ENCODE assay signal across 8 cellular contexts in genomic region chr1:45014403-45015028, GRCh38. TPM values are rescaled to one million over a fixed set of nuclear protein-coding genes. Genes with fewer than 3 reads are reported as not detected.
DNase-seq lines count a peak whose midpoint lies in the region; ATAC-seq and TF ChIP-seq lines count a peak whose summit lies in the region.

No MANE protein-coding gene starts in this region.

- peak; percentile 89 for TF ChIP-seq CTCF in HFF-Myc (IDR thresholded peaks at IDR 0.05; ENCODE audit: low read depth, low read length, missing control alignments)

- ATAC-seq in HG03159 (IDR thresholded peaks at IDR 0.05; ENCODE audit: unreplicated experiment) = no peak

- DNase-seq in Ammon's horn (ENCODE audit: low spot score) = peak; percentile 92
- DNase-seq in HFF-Myc (ENCODE audit: extremely low read depth, low read depth) = peak; percentile 77
- peak; percentile 81 for DNase-seq in NCI-H748 (lab: John Stamatoyannopoulos, UW; ENCODE audit: unreplicated experiment)
- peak; percentile 81 to 86 for DNase-seq in activated CD4-positive, alpha-beta T cell treated with anti-CD3 and anti-CD28 coated beads, Interleukin-2, amount 50 U/mL, for 48 hours
- DNase-seq in dermis microvascular lymphatic vessel endothelial cell (ENCODE audit: low read depth in 2 of 2) = peak; percentile 81 to 87
- DNase-seq in medulla oblongata (ENCODE audit: extremely low spot score) = peak; percentile 91
- DNase-seq in stimulated activated CD8-positive, alpha-beta memory T cell treated with anti-CD3 and anti-CD28 coated beads, Interleukin-12 subunit alpha, Interleukin-12 subunit beta, amount 100 ng/mL, for 4 hours (ENCODE audit: low read depth) = peak; percentile 41

- H3K4me3 ChIP-seq in HFF-Myc (replicated peaks; ENCODE audit: low read depth, low read length) = no peak overlapping the region

RNA-seq across cellular contexts. Expression of gene UROD, which starts 2.5 kb away (rescaled TPM):
- 266 and 281 TPM in 2 replicates for total RNA-seq in dermis microvascular lymphatic vessel endothelial cell

RNA-seq across cellular contexts. Expression of gene HECTD3, which starts 3.4 kb away (rescaled TPM):
- 18.5 and 22.9 TPM in 2 replicates for total RNA-seq in dermis microvascular lymphatic vessel endothelial cell

RNA-seq across cellular contexts. Expression of gene EIF2B3, which starts 28.1 kb away (rescaled TPM):
- 11.6 and 19.0 TPM in 2 replicates for total RNA-seq in dermis microvascular lymphatic vessel endothelial cell

Comparison
In these comparisons a context has a peak if more than half of its experiments do, and no peak if none do; other contexts are left out.
1. DNase-seq: peak in every context shown above with its lines; median percentile 92 in Ammon's horn; 91 in medulla oblongata; 84 in dermis microvascular lymphatic vessel endothelial cell; 84 in activated CD4-positive, alpha-beta T cell treated with anti-CD3 and anti-CD28 coated beads, Interleukin-2, amount 50 U/mL, for 48 hours; 81 in NCI-H748; 77 in HFF-Myc; 41 in stimulated activated CD8-positive, alpha-beta memory T cell treated with anti-CD3 and anti-CD28 coated beads, Interleukin-12 subunit alpha, Interleukin-12 subunit beta, amount 100 ng/mL, for 4 hours.